ENCODE assay signal across 8 cellular contexts in genomic region chr7:16644987-16645592, GRCh38. TPM values are rescaled to one million over a fixed set of nuclear protein-coding genes. Genes with fewer than 3 reads are reported as not detected.
DNase-seq lines count a peak whose midpoint lies in the region; ATAC-seq and TF ChIP-seq lines count a peak whose summit lies in the region.

No MANE protein-coding gene starts in this region.

- H3K27me3 ChIP-seq in MM.1S (replicated peaks; ENCODE audit: insufficient read depth, low read length) (no peaks in the 10 kb centered on the region), ascending aorta (no peaks in the 10 kb centered on the region), iPS-18a (ENCODE audit: control insufficient read depth, insufficient read depth, low read length) (peaks cover 7% of the 10 kb centered on the region), spleen (replicated peaks in 1 of 7) (no peaks in the 10 kb centered on the region)

- H2AFZ ChIP-seq in MM.1S (ENCODE audit: low read length): peak overlapping the region; percentile 95

- peak; percentile 37 for ATAC-seq in Right ventricle myocardium inferior
- no peak for ATAC-seq in GM21367 (IDR thresholded peaks at IDR 0.05; ENCODE audit: unreplicated experiment)

- no peaks in the 10 kb centered on the region for H3K9me2 ChIP-seq in MM.1S (replicated peaks; ENCODE audit: insufficient read depth, low read length)

- no peaks in the 10 kb centered on the region for H3K9me3 ChIP-seq in MM.1S (replicated peaks; ENCODE audit: insufficient read depth, low read length)
- no peaks in the 10 kb centered on the region for H3K9me3 ChIP-seq in ascending aorta
- H3K9me3 ChIP-seq in iPS-18a (ENCODE audit: control insufficient read depth, low read depth, low read length): no peaks in the 10 kb centered on the region
- H3K9me3 ChIP-seq in spleen: no peaks in the 10 kb centered on the region

- 0 out of 2 replicates have a peak, but pooled peaks cover 4% of the 10 kb centered on the region for H3F3A ChIP-seq in MM.1S (ENCODE audit: insufficient read depth, low read length)

- 0 to 2% (median 0%) methylated on average over 30 to 36 of the region's 36 CpGs for WGBS in spleen, 5 donors

- peaks cover 41% of the 10 kb centered on the region for H3K79me2 ChIP-seq in MM.1S (ENCODE audit: low read length)

- peak overlapping the region; percentile 96 for H3K4me3 ChIP-seq in MM.1S (ENCODE audit: low read length)
- peak overlapping the region; percentile 81 to 96 for H3K4me3 ChIP-seq in ascending aorta
- H3K4me3 ChIP-seq in iPS-18a (ENCODE audit: low read length): peak overlapping the region; percentile 84
- H3K4me3 ChIP-seq in spleen: peak overlapping the region; percentile 71 to 99 (median 94)

- peak; percentile 71 for DNase-seq in Right ventricle myocardium inferior (ENCODE audit: missing footprints)
- DNase-seq in cardiac septum (ENCODE audit: low spot score): no peak
- DNase-seq in MM.1S: no peak
- DNase-seq in ascending aorta (ENCODE audit: low spot score in 2 of 2): peak in 1 of 2 donors; percentile 70
- peak; percentile 89 for DNase-seq in spleen
- no peak for DNase-seq in 8988T

- intact Hi-C loops in Right ventricle myocardium inferior (cut with DNase I): loop anchor here (2.0 kb wide), 1 partner anchor 18 kb away; no protein-coding TSS in a partner anchor
- intact Hi-C loops in cardiac septum (cut with DNase I): loop anchor here (10.0 kb wide), 1 partner anchor 650 kb away; the partner anchor contains the start of gene AHR
- intact Hi-C loops in ascending aorta (cut with DNase I): loop anchor here (5.0 kb wide), 3 partner anchors 317 to 1297 kb away; partner anchors contain the start of genes AHR and SNX13
- intact Hi-C loops in spleen (cut with DNase I; ENCODE audit: low total_unique reads): no loop called here

- TF ChIP-seq CTCF in MM.1S (IDR thresholded peaks at IDR 0.05; ENCODE audit: low read length) (no peak), ascending aorta (IDR thresholded peaks at IDR 0.05) (no peak), spleen (IDR thresholded peaks at IDR 0.05 in 8 of 11, conservative IDR thresholded peaks at IDR 0.05 in 3 of 11) (no peak)

- no peaks in the 10 kb centered on the region for H3K36me3 ChIP-seq in MM.1S (replicated peaks; ENCODE audit: insufficient read depth, low read length)
- no peaks in the 10 kb centered on the region for H3K36me3 ChIP-seq in ascending aorta
- H3K36me3 ChIP-seq in iPS-18a (ENCODE audit: control insufficient read depth, low read depth, low read length): no peaks in the 10 kb centered on the region
- no peaks in the 10 kb centered on the region for H3K36me3 ChIP-seq in spleen

- peak overlapping the region; percentile 84 for H3K4me2 ChIP-seq in MM.1S (ENCODE audit: low read depth, low read length)

- peak overlapping the region; percentile 42; the same call in 1 of the 2 replicates for H3K27ac ChIP-seq in MM.1S (ENCODE audit: low read length)
- H3K27ac ChIP-seq in ascending aorta: peak overlapping the region; percentile 83 to 88
- H3K27ac ChIP-seq in iPS-18a (ENCODE audit: low read length): no peak overlapping the region
- peak overlapping the region; percentile 84 to 96 (median 92) for H3K27ac ChIP-seq in spleen

- H3K9ac ChIP-seq in MM.1S (ENCODE audit: low read length): peak overlapping the region; percentile 87
- peak overlapping the region; percentile 51 for H3K9ac ChIP-seq in iPS-18a (ENCODE audit: low read length)

- TF ChIP-seq POLR2A in spleen (IDR thresholded peaks at IDR 0.05): no peak

- H4K20me1 ChIP-seq in MM.1S (ENCODE audit: insufficient read depth, low read length): peaks cover 15% of the 10 kb centered on the region; the same call in 1 of the 2 replicates

- peaks cover 21% of the 10 kb centered on the region; the same call in 1 of the 2 replicates for H3K4me1 ChIP-seq in MM.1S (ENCODE audit: low read length)
- H3K4me1 ChIP-seq in ascending aorta: peaks cover 0 to 20% of the 10 kb centered on the region in 2 donors
- peaks cover 28% of the 10 kb centered on the region for H3K4me1 ChIP-seq in iPS-18a (ENCODE audit: control insufficient read depth, low read depth, low read length)
- peaks cover 23 to 64% (median 51%) of the 10 kb centered on the region in 6 donors for H3K4me1 ChIP-seq in spleen

RNA-seq across cellular contexts. Expression of gene ANKMY2, which starts 0.5 kb away (rescaled TPM):
- total RNA-seq in Right ventricle myocardium inferior: 21.9 TPM
- total RNA-seq in cardiac septum: 36.5 TPM
- 11.2 TPM for total RNA-seq in ascending aorta
- total RNA-seq in spleen: 10 to 100 TPM; 10.6 to 19.9 (median 13.4) TPM
- 1 to 10 TPM; 4.6 to 9.1 (median 5.9) TPM for polyA plus RNA-seq in spleen

RNA-seq across cellular contexts. Expression of gene BZW2, which starts 0.9 kb away (rescaled TPM):
- total RNA-seq in Right ventricle myocardium inferior: 369 TPM
- total RNA-seq in cardiac septum: 285 TPM
- 18.0 TPM for total RNA-seq in ascending aorta
- 10 to 100 TPM; 19.4 to 36.8 (median 26.6) TPM for total RNA-seq in spleen
- 10 to 100 TPM; 23.2 to 40.5 (median 28.8) TPM for polyA plus RNA-seq in spleen

Comparison
In these comparisons a context has a peak if more than half of its experiments do, and no peak if none do; other contexts are left out.
1. DNase-seq: peak in Right ventricle myocardium inferior (single experiment) and spleen (single experiment); none in cardiac septum (single experiment), MM.1S (single experiment) and 8988T (single experiment).
2. Peak in every context shown above with its lines, with median percentiles within 50 percentile points of each other: H3K4me3 ChIP-seq.